8 cellular contexts compared by ENCODE assay signal in genomic region chr9:66830777-66831497, GRCh38.
DNase-seq lines count a peak whose midpoint lies in the region; ATAC-seq, FAIRE-seq and TF ChIP-seq lines count a peak whose summit lies in the region.
"Not testable (repeated sequence)": the region's sequence is repeated elsewhere in the genome, so short reads cannot be mapped to it uniquely, and the experiment has no call there.

No MANE protein-coding gene starts in this region.

- not testable (repeated sequence) for H3K9me3 Mint-ChIP-seq in WTC11; stimulated activated memory B cell treated with anti-CD40 and anti-IgM and Interleukin-4, amounts not matched to agents 10 μg/mL and 1 μg/mL and 100 μg/mL, for 72 hours

- H3K36me3 Mint-ChIP-seq in WTC11; stimulated activated memory B cell treated with anti-CD40 and anti-IgM and Interleukin-4, amounts not matched to agents 10 μg/mL and 1 μg/mL and 100 μg/mL, for 72 hours: not testable (repeated sequence)

- not testable (repeated sequence) for FAIRE-seq in kidney (lab: Jason Lieb, UNC)

- not testable (repeated sequence) for H3K4me1 ChIP-seq in kidney (ENCODE audit: control insufficient read depth in 1 of 2, insufficient read depth in 1 of 2, low read depth in 1 of 2, low read length in 2 of 2); lower lobe of right lung; upper lobe of right lung

- peak; percentile 46; the same call in 1 of the 2 replicates for ATAC-seq in WTC11
- peak; percentile 25 for ATAC-seq in esophagus mucosa
- ATAC-seq in lower lobe of right lung: peak; percentile 31 to 52
- peak; percentile 38 for ATAC-seq in stimulated activated memory B cell treated with anti-CD40 and anti-IgM and Interleukin-4, amounts not matched to agents 10 μg/mL and 1 μg/mL and 100 μg/mL, for 72 hours
- ATAC-seq in upper lobe of right lung: peak; percentile 53

- H3K9me3 ChIP-seq in kidney (ENCODE audit: control insufficient read depth in 1 of 2, low read length in 2 of 2); lower lobe of right lung; upper lobe of right lung: not testable (repeated sequence)

- TF ChIP-seq CTCF in WTC11 (IDR thresholded peaks at IDR 0.05); kidney (IDR thresholded peaks at IDR 0.05; ENCODE audit: borderline replicate concordance, extremely low read depth, insufficient read depth); lower lobe of right lung (IDR thresholded peaks at IDR 0.05); upper lobe of right lung (IDR thresholded peaks at IDR 0.05): not testable (repeated sequence)

- H3K9ac ChIP-seq in kidney (ENCODE audit: low read length in 2 of 2): not testable (repeated sequence)

- H3K4me3 ChIP-seq in kidney (ENCODE audit: low read length in 2 of 2); lower lobe of right lung; upper lobe of right lung: not testable (repeated sequence)

- not testable (repeated sequence) for H3K36me3 ChIP-seq in kidney (ENCODE audit: control insufficient read depth in 1 of 2, insufficient read depth in 2 of 2, low read length in 2 of 2); lower lobe of right lung; upper lobe of right lung

- POLR2A ChIA-PET in WTC11 (lab: Charles Lee): not testable (repeated sequence)

- H3K4me3 Mint-ChIP-seq in WTC11; stimulated activated memory B cell treated with anti-CD40 and anti-IgM and Interleukin-4, amounts not matched to agents 10 μg/mL and 1 μg/mL and 100 μg/mL, for 72 hours: not testable (repeated sequence)

- CTCF ChIA-PET in WTC11 (lab: Charles Lee): not testable (repeated sequence)

- intact Hi-C loops in cardiac septum (cut with DNase I); kidney (cut with DNase I); lower lobe of right lung (cut with DNase I); posterior vena cava (cut with DNase I); upper lobe of right lung (cut with DNase I): not testable (repeated sequence)

- not testable (repeated sequence) for DNase-seq in WTC11 (ENCODE audit: low spot score); lower lobe of right lung; upper lobe of right lung
- DNase-seq in cardiac septum (ENCODE audit: low spot score): peak; percentile 58
- peak; percentile 61 for DNase-seq in kidney
- peak; percentile 60 for DNase-seq in posterior vena cava (ENCODE audit: low spot score)

- H3K27ac Mint-ChIP-seq in WTC11; stimulated activated memory B cell treated with anti-CD40 and anti-IgM and Interleukin-4, amounts not matched to agents 10 μg/mL and 1 μg/mL and 100 μg/mL, for 72 hours: not testable (repeated sequence)

- not testable (repeated sequence) for H3K4me1 Mint-ChIP-seq in WTC11; stimulated activated memory B cell treated with anti-CD40 and anti-IgM and Interleukin-4, amounts not matched to agents 10 μg/mL and 1 μg/mL and 100 μg/mL, for 72 hours

- H3K27me3 Mint-ChIP-seq in WTC11 (ENCODE audit: low read depth); stimulated activated memory B cell treated with anti-CD40 and anti-IgM and Interleukin-4, amounts not matched to agents 10 μg/mL and 1 μg/mL and 100 μg/mL, for 72 hours: not testable (repeated sequence)

- H3K27ac ChIP-seq in kidney (ENCODE audit: low read depth in 2 of 2, low read length in 2 of 2); lower lobe of right lung; upper lobe of right lung: not testable (repeated sequence)

- not testable (repeated sequence) for H3K27me3 ChIP-seq in lower lobe of right lung (ENCODE audit: low read depth); upper lobe of right lung
